8 cellular contexts compared by ENCODE assay signal in genomic region chr19:10876459-10877240, GRCh38. TPM values are rescaled to one million over a fixed set of nuclear protein-coding genes. Genes with fewer than 3 reads are reported as not detected.
DNase-seq lines count a peak whose midpoint lies in the region; ATAC-seq and TF ChIP-seq lines count a peak whose summit lies in the region.

No MANE protein-coding gene starts in this region.

- TF ChIP-seq CTCF in esophagus squamous epithelium (IDR thresholded peaks at IDR 0.05) = no peak
- TF ChIP-seq CTCF in tibial artery (IDR thresholded peaks at IDR 0.05) = no peak
- no peak for TF ChIP-seq CTCF in Caco-2 (IDR thresholded peaks at IDR 0.05; ENCODE audit: insufficient read depth in 1 of 2, low read depth in 1 of 2, low read length in 1 of 2, severe bottlenecking in 1 of 2, unreplicated experiment in 1 of 2)
- no peak for TF ChIP-seq CTCF in mesothelial cell of epicardium (IDR thresholded peaks at IDR 0.05; ENCODE audit: unreplicated experiment)

- H3K27me3 ChIP-seq in esophagus squamous epithelium (no peaks in the 10 kb centered on the region), tibial artery (no peaks in the 10 kb centered on the region), Caco-2 (replicated peaks; ENCODE audit: control insufficient read depth, insufficient read depth, low read length) (no peaks in the 10 kb centered on the region)

- H3K4me1 ChIP-seq in esophagus squamous epithelium (peaks cover 20 to 84% (median 42%) of the 10 kb centered on the region in 3 donors), tibial artery (peaks cover 0 to 60% (median 34%) of the 10 kb centered on the region in 4 donors), Caco-2 (peaks cover 28% of the 10 kb centered on the region)

- WGBS in esophagus squamous epithelium, 2 donors = 59 to 66% methylated on average over 5 to 8 of the region's 10 CpGs

- no peak for TF ChIP-seq POLR2A in esophagus squamous epithelium (IDR thresholded peaks at IDR 0.05)

- H3K9me3 Mint-ChIP-seq in Caco-2 (ENCODE audit: unreplicated experiment) (no peaks in the 10 kb centered on the region), mesothelial cell of epicardium (no peaks in the 10 kb centered on the region)

- peak; percentile 57 for DNase-seq in activated CD8-positive, alpha-beta memory T cell treated with anti-CD3 and anti-CD28 coated beads, Interleukin-2, amount 50 U/mL, for 48 hours
- no peak for DNase-seq in activated CD8-positive, alpha-beta memory T cell treated with anti-CD3 and anti-CD28 coated beads, Interleukin-2, amount 50 U/mL, for 4 hours
- DNase-seq in esophagus squamous epithelium (lab: John Stamatoyannopoulos, UW) = no peak
- peak in 1 of 2 donors; percentile 41 for DNase-seq in tibial artery
- no peak for DNase-seq in stimulated activated CD4-positive, alpha-beta T cell treated with anti-CD3 and anti-CD28 coated beads, Interleukin-2, amount 100 ng/mL, for 48 hours
- DNase-seq in Caco-2 = no peak
- DNase-seq in mesothelial cell of epicardium (ENCODE audit: low spot score in 2 of 2, unreplicated experiment in 2 of 2) = no peak

- peak; percentile 44 for ATAC-seq in HG03135 (IDR thresholded peaks at IDR 0.05; ENCODE audit: unreplicated experiment)

- peak overlapping the region in 3 of 4 donors; percentile 22 to 72 (median 66) for H3K27ac ChIP-seq in esophagus squamous epithelium
- peak overlapping the region; percentile 27 to 30 for H3K27ac ChIP-seq in tibial artery

- CTCF ChIA-PET in Caco-2 (lab: Charles Lee) = interaction anchor here (0.6 to 1.3 kb wide), 2 partner anchors 13 to 80 kb away, joined by 3 to 5 read pairs; no protein-coding TSS in a partner anchor

- POLR2A ChIA-PET in Caco-2 (lab: Charles Lee) = no interaction called here

- H3K4me3 Mint-ChIP-seq in Caco-2 (ENCODE audit: unreplicated experiment) (no peak overlapping the region), mesothelial cell of epicardium (no peak overlapping the region)

- H3K36me3 ChIP-seq in esophagus squamous epithelium (peaks cover 0 to 5% (median 0%) of the 10 kb centered on the region in 3 donors), tibial artery (no peaks in the 10 kb centered on the region), Caco-2 (ENCODE audit: control insufficient read depth, insufficient read depth, low read length) (peaks cover 1% of the 10 kb centered on the region; the same call in 1 of the 2 replicates)

- no peaks in the 10 kb centered on the region for H3K9me3 ChIP-seq in esophagus squamous epithelium
- no peaks in the 10 kb centered on the region for H3K9me3 ChIP-seq in tibial artery
- no peaks in the 10 kb centered on the region for H3K9me3 ChIP-seq in Caco-2

- H3K36me3 Mint-ChIP-seq in Caco-2 (ENCODE audit: insufficient read depth, unreplicated experiment) (peaks cover 40% of the 10 kb centered on the region), mesothelial cell of epicardium (no peaks in the 10 kb centered on the region)

- H3K4me1 Mint-ChIP-seq in Caco-2 (ENCODE audit: low read depth, unreplicated experiment) = peaks cover 13% of the 10 kb centered on the region
- peaks cover 10% of the 10 kb centered on the region for H3K4me1 Mint-ChIP-seq in mesothelial cell of epicardium

- no peak overlapping the region for H3K4me3 ChIP-seq in esophagus squamous epithelium
- no peak overlapping the region for H3K4me3 ChIP-seq in tibial artery
- H3K4me3 ChIP-seq in Caco-2 (ENCODE audit: low read depth, low read length) = no peak overlapping the region

- H3K27ac Mint-ChIP-seq in Caco-2 (ENCODE audit: unreplicated experiment) = no peak overlapping the region
- H3K27ac Mint-ChIP-seq in mesothelial cell of epicardium = no peak overlapping the region

- BruUV-seq in Caco-2 (replicated peaks; lab: Mats Ljungman, UMichigan) = no TSS peak

- H3K27me3 Mint-ChIP-seq in Caco-2 (ENCODE audit: insufficient read depth, unreplicated experiment) = no peaks in the 10 kb centered on the region
- no peaks in the 10 kb centered on the region for H3K27me3 Mint-ChIP-seq in mesothelial cell of epicardium (ENCODE audit: low read depth)

- intact Hi-C loops in esophagus squamous epithelium (cut with DNase I) = no loop called here
- intact Hi-C loops in tibial artery (cut with DNase I; ENCODE audit: low total_unique reads) = no loop called here
- intact Hi-C loops in Caco-2 (cut with micrococcal nuclease; ENCODE audit: unreplicated experiment) = no loop called here

RNA-seq across cellular contexts. Expression of gene CARM1, which starts 5.3 kb away (rescaled TPM):
- total RNA-seq in esophagus squamous epithelium (10 to 100 TPM; 21.4 to 35.4 (median 28.5) TPM), Caco-2 (2022) (97.9 and 98.4 TPM in 2 replicates), mesothelial cell of epicardium (71.4 to 78.0 TPM (median 76.4 TPM) in 3 replicates)

RNA-seq across cellular contexts. Expression of gene C19orf38, which starts 28.4 kb away (rescaled TPM):
- total RNA-seq in esophagus squamous epithelium (1 to 10 TPM in 1 of 4 donors, under 1 TPM in 1, not detected in 2; 0.38 to 1.3 TPM), Caco-2 (2022) (0.61 and 1.1 TPM in 2 replicates), mesothelial cell of epicardium (2.0 to 2.5 TPM (median 2.3 TPM) in 3 replicates)

RNA-seq across cellular contexts. Expression of gene TMED1, which starts 40.6 kb away (rescaled TPM):
- total RNA-seq in esophagus squamous epithelium (10 to 100 TPM; 14.7 to 30.3 (median 24.1) TPM), Caco-2 (2022) (38.2 and 41.4 TPM in 2 replicates), mesothelial cell of epicardium (30.0 to 35.0 TPM (median 30.9 TPM) in 3 replicates)

RNA-seq across cellular contexts. Expression of gene YIPF2, which starts 51.8 kb away (rescaled TPM):
- total RNA-seq in esophagus squamous epithelium = 10 to 100 TPM; 39.6 to 63.2 (median 44.0) TPM
- 70.9 and 78.1 TPM in 2 replicates for total RNA-seq in Caco-2 (2022)
- 62.8 to 66.2 TPM (median 64.4 TPM) in 3 replicates for total RNA-seq in mesothelial cell of epicardium

RNA-seq across cellular contexts. Expression of gene TIMM29, which starts 52.0 kb away (rescaled TPM):
- total RNA-seq in esophagus squamous epithelium (10 to 100 TPM; 23.6 to 35.6 (median 27.3) TPM), Caco-2 (2022) (30.4 and 31.1 TPM in 2 replicates), mesothelial cell of epicardium (25.5 to 31.5 TPM (median 26.8 TPM) in 3 replicates)
